In the genomic region with DNA sequence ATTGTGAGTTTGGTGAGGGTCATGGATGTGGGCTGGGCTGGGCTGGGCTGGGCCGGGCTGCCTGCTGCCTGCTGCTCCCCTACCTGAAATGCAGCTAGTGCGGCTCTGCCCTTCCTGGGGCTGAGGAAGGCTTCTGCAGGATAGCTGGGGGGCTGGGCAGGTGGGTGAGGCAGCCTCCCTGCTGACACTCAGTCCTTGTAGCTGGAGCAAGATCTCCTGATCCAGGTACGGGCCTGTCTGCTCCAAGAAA, we compare ENCODE assay signal across 9 cellular contexts. TPM values are rescaled to one million over a fixed set of nuclear protein-coding genes. Genes with fewer than 3 reads are reported as not detected.
DNase-seq lines count a peak whose midpoint lies in the region; ATAC-seq and TF ChIP-seq lines count a peak whose summit lies in the region.
"Had no signal": no experiment of that assay in that cellular context is flagged by ENCODE, and none has a peak within 500 bp of the region (broad histone marks: within the 10 kb centered on the region; RNA-seq: fewer than 3 reads in every experiment).

No MANE protein-coding gene starts in this region.

- no peaks in the 10 kb centered on the region for H3K27me3 ChIP-seq in BE2C

- intact Hi-C loops in head of caudate nucleus (cut with DNase I), result loop anchor here (10.0 kb wide), 1 partner anchor 120 kb away; a partner anchor contains a TSS

- ATAC-seq in HG02678 (IDR thresholded peaks at IDR 0.05; ENCODE audit: unreplicated experiment), result no peak

- CTCF ChIA-PET in HEK293T (lab: Yijun Ruan, JAX), result no interaction called here

- no peaks in the 10 kb centered on the region for H3K9me3 ChIP-seq in BE2C

- peaks cover 43% of the 10 kb centered on the region for H3K36me3 ChIP-seq in BE2C

- H3K4me1 ChIP-seq in BE2C, result peaks cover 16% of the 10 kb centered on the region

- peak overlapping the region; percentile 34 for H3K4me3 ChIP-seq in BE2C (ENCODE audit: low read depth, low read length)

- POLR2A ChIA-PET in HEK293T (lab: Yijun Ruan, JAX), result interaction anchor here (0.6 to 1.8 kb wide), 5 partner anchors 8 to 135 kb away, joined by 3 to 4 read pairs (median 3); a partner anchor contains a TSS

- DNase-seq in BE2C (no peak), HEK293T (ENCODE audit: extremely low spot score) (peak; percentile 28), islet precursor cell (peak; percentile 77), head of caudate nucleus (no peak), mesenteric fat pad (ENCODE audit: low spot score) (no peak), T-helper 1 cell (no peak)
- peak; percentile 47 for DNase-seq in activated naive CD4-positive, alpha-beta T cell treated with anti-CD3 and anti-CD28 coated beads, Interleukin-2, amount 50 U/mL, for 16 hours
- DNase-seq: NCI-H146 had no signal

- no peak for TF ChIP-seq CTCF in BE2C (IDR thresholded peaks at IDR 0.05; ENCODE audit: low read depth, low read length)

TF ChIP-seq in HEK293T, 16 proteins besides CTCF, POLR2A, EP300 and RAD21:
- TF ChIP-seq HDGF (IDR thresholded peaks at IDR 0.05; ENCODE audit: borderline replicate concordance), result peak; percentile 55; the same call in 1 of the 2 replicates
- TF ChIP-seq ARNT (IDR thresholded peaks at IDR 0.05), result no peak

RNA-seq across cellular contexts. Expression of a gene that starts 4.7 kb away (rescaled TPM):
- 3,732 TPM for polyA plus RNA-seq in BE2C (2012; ENCODE audit: insufficient read depth, insufficient read length, low read depth)
- total RNA-seq in mesenteric fat pad, result 1,718 TPM

RNA-seq across cellular contexts. Expression of a gene that starts 10.4 kb away (rescaled TPM):
- polyA plus RNA-seq in BE2C (2012; ENCODE audit: insufficient read depth, insufficient read length, low read depth), result 14.5 TPM
- 1.3 TPM for total RNA-seq in mesenteric fat pad

RNA-seq across cellular contexts. Expression of a gene that starts 48.3 kb away (rescaled TPM):
- polyA plus RNA-seq in BE2C (2012; ENCODE audit: insufficient read depth, insufficient read length, low read depth), result 0.91 TPM
- total RNA-seq in mesenteric fat pad, result 0.51 TPM

RNA-seq across cellular contexts. Expression of a gene that starts 57.0 kb away (rescaled TPM):
- polyA plus RNA-seq in BE2C (2012; ENCODE audit: insufficient read depth, insufficient read length, low read depth), result 59.3 TPM
- 90.0 TPM for total RNA-seq in mesenteric fat pad

Comparison
In these comparisons a context has a peak if more than half of its experiments do, and no peak if none do; other contexts are left out.
1. DNase-seq: peak in HEK293T (single experiment), activated naive CD4-positive, alpha-beta T cell treated with anti-CD3 and anti-CD28 coated beads, Interleukin-2, amount 50 U/mL, for 16 hours (single experiment) and islet precursor cell (single experiment); none in BE2C (single experiment), head of caudate nucleus (0 of 42), mesenteric fat pad (single experiment) and T-helper 1 cell (0 of 5).